16 cellular contexts compared by ENCODE assay signal in genomic region chr1:219176168-219176567, GRCh38. TPM values are rescaled to one million over a fixed set of nuclear protein-coding genes. Genes with fewer than 3 reads are reported as not detected.
DNase-seq lines count a peak whose midpoint lies in the region; ATAC-seq, FAIRE-seq and TF ChIP-seq lines count a peak whose summit lies in the region.
"Had no signal": no experiment of that assay in that cellular context is flagged by ENCODE, and none has a peak within 500 bp of the region (broad histone marks: within the 10 kb centered on the region; RNA-seq: fewer than 3 reads in every experiment).

No MANE protein-coding gene starts in this region.

- H4K20me1 ChIP-seq in PC-3 (ENCODE audit: low read length): no peaks in the 10 kb centered on the region

- H3K27ac ChIP-seq in heart right ventricle: peak overlapping the region in 7 of 10 donors; percentile 28 to 95 (median 92)
- H3K27ac ChIP-seq in PC-3 (ENCODE audit: low read length): no peak overlapping the region
- H3K27ac ChIP-seq in kidney (ENCODE audit: low read depth in 2 of 2, low read length in 2 of 2): peak overlapping the region in 1 of 2 donors; percentile 97

- WGBS in heart right ventricle, 2 donors: 84 to 86% methylated on average over 4 of the region's 4 CpGs

- H2AFZ ChIP-seq in PC-3 (ENCODE audit: low read length): no peak overlapping the region

- H3K27me3 ChIP-seq in heart right ventricle (no peaks in the 10 kb centered on the region), PC-3 (ENCODE audit: low read length) (no peaks in the 10 kb centered on the region)
- H3K27me3 ChIP-seq: spleen had no signal

- no TSS peak for BruUV-seq in PC-3 (replicated peaks; lab: Mats Ljungman, UMichigan)

- H3K4me1 Mint-ChIP-seq in type B pancreatic cell (ENCODE audit: unreplicated experiment): peaks cover 30% of the 10 kb centered on the region

- H3K9ac ChIP-seq in PC-3 (ENCODE audit: low read length): no peak overlapping the region
- no peak overlapping the region for H3K9ac ChIP-seq in kidney (ENCODE audit: low read length in 2 of 2)

- DNase-seq in heart right ventricle (no peak), Right ventricle myocardium inferior (ENCODE audit: missing footprints) (no peak), PC-3 (no peak), kidney (no peak), type B pancreatic cell (ENCODE audit: extremely low spot score, unreplicated experiment) (no peak), NCI-H1417 (lab: John Stamatoyannopoulos, UW) (no peak)
- DNase-seq: activated CD4-positive, alpha-beta T cell treated with anti-CD3 and anti-CD28 coated beads, Interleukin-2, amount 10 ng/mL, durations not matched to agents 7 days and 5 days; activated T-cell treated with anti-CD3 and anti-CD28 coated beads, Interleukin-2, amount 50 U/mL, for 24 hours; amniotic stem cell; DMS53; NCI-H1436 treated with DMSO at 0.1 percent for 48 hours; RPMI8226; spleen had no signal

- peaks cover 45% of the 10 kb centered on the region for H3K79me2 ChIP-seq in PC-3 (ENCODE audit: low read length)

- H3K9me3 Mint-ChIP-seq in type B pancreatic cell: no peaks in the 10 kb centered on the region
- H3K9me3 Mint-ChIP-seq: activated T-cell treated with anti-CD3 and anti-CD28 coated beads, Interleukin-2, amount 50 U/mL, for 24 hours had no signal

- POLR2A ChIA-PET in PC-3 (lab: Charles Lee; ENCODE audit: unreplicated experiment): no interaction called here

- intact Hi-C loops in heart right ventricle (cut with DNase I): loop anchor here in 3 of 10 donors (10.0 kb wide), 3 partner anchors 711 to 841 kb away; partner anchors contain the start of gene TGFB2 (in 1 of the 3)
- intact Hi-C loops in Right ventricle myocardium inferior (cut with DNase I): loop anchor here (10.0 kb wide), 2 partner anchors 711 to 831 kb away; partner anchors contain the start of gene TGFB2
- intact Hi-C loops in PC-3 (cut with micrococcal nuclease): loop anchor here (5.0 to 10.0 kb wide), 2 partner anchors 829 to 1859 kb away; partner anchors contain the start of gene TGFB2
- intact Hi-C loops in kidney (cut with DNase I): no loop called here

- ATAC-seq in heart right ventricle: no peak
- no peak for ATAC-seq in Right ventricle myocardium inferior
- ATAC-seq in PC-3: no peak
- no peak for ATAC-seq in HG03175 (IDR thresholded peaks at IDR 0.05; ENCODE audit: unreplicated experiment)
- ATAC-seq in HG03108 (IDR thresholded peaks at IDR 0.05; ENCODE audit: unreplicated experiment): no peak

- no peaks in the 10 kb centered on the region for H3F3A ChIP-seq in PC-3 (ENCODE audit: low read length, unreplicated experiment)

- H3K4me1 ChIP-seq in heart right ventricle: peaks cover 0 to 82% (median 52%) of the 10 kb centered on the region in 9 donors
- H3K4me1 ChIP-seq in PC-3 (ENCODE audit: insufficient read depth, low read length): peaks cover 47% of the 10 kb centered on the region
- peaks cover 8 to 12% of the 10 kb centered on the region in 2 donors for H3K4me1 ChIP-seq in kidney (ENCODE audit: control insufficient read depth in 1 of 2, insufficient read depth in 1 of 2, low read depth in 1 of 2, low read length in 2 of 2)

- peaks cover 15% of the 10 kb centered on the region for H3K36me3 Mint-ChIP-seq in type B pancreatic cell

- CTCF ChIA-PET in PC-3 (lab: Charles Lee): interaction anchor here (0.5 to 0.6 kb wide), 2 partner anchors 516 to 636 kb away, joined by 3 read pairs; no protein-coding TSS in a partner anchor

- no peaks in the 10 kb centered on the region for H3K9me2 ChIP-seq in PC-3 (replicated peaks; ENCODE audit: low read length)

- H3K9me3 ChIP-seq in heart right ventricle (no peaks in the 10 kb centered on the region), PC-3 (ENCODE audit: low read length) (no peaks in the 10 kb centered on the region), kidney (ENCODE audit: control insufficient read depth in 1 of 2, low read length in 2 of 2) (no peaks in the 10 kb centered on the region)
- H3K9me3 ChIP-seq: spleen had no signal

- no peak for FAIRE-seq in kidney (lab: Jason Lieb, UNC)
- FAIRE-seq: GM12891 had no signal

- H3K4me3 ChIP-seq in heart right ventricle (peak overlapping the region in 7 of 10 donors; percentile 63 to 90 (median 79)), PC-3 (ENCODE audit: low read length) (peak overlapping the region; percentile 69; the same call in 1 of the 2 replicates), kidney (ENCODE audit: low read length in 2 of 2) (peak overlapping the region; percentile 92)
- H3K4me3 ChIP-seq: spleen had no signal

- H3K27ac Mint-ChIP-seq in type B pancreatic cell: no peak overlapping the region
- H3K27ac Mint-ChIP-seq: activated CD4-positive, alpha-beta T cell treated with anti-CD3 and anti-CD28 coated beads, Interleukin-2, amount 10 ng/mL, durations not matched to agents 7 days and 5 days; activated T-cell treated with anti-CD3 and anti-CD28 coated beads, Interleukin-2, amount 50 U/mL, for 24 hours had no signal

- peak overlapping the region; percentile 86 for H3K4me2 ChIP-seq in PC-3 (ENCODE audit: low read length)

- no peaks in the 10 kb centered on the region for H3K27me3 Mint-ChIP-seq in type B pancreatic cell
- H3K27me3 Mint-ChIP-seq: activated CD4-positive, alpha-beta T cell treated with anti-CD3 and anti-CD28 coated beads, Interleukin-2, amount 10 ng/mL, durations not matched to agents 7 days and 5 days; activated T-cell treated with anti-CD3 and anti-CD28 coated beads, Interleukin-2, amount 50 U/mL, for 24 hours had no signal

- peaks cover 0 to 23% (median 0%) of the 10 kb centered on the region in 9 donors for H3K36me3 ChIP-seq in heart right ventricle
- H3K36me3 ChIP-seq in PC-3 (ENCODE audit: low read depth, low read length): peaks cover 14% of the 10 kb centered on the region
- H3K36me3 ChIP-seq in kidney (ENCODE audit: control insufficient read depth in 1 of 2, insufficient read depth in 2 of 2, low read length in 2 of 2): peaks cover 0 to 3% of the 10 kb centered on the region in 2 donors

- TF ChIP-seq CTCF in heart right ventricle (IDR thresholded peaks at IDR 0.05) (no peak), PC-3 (conservative IDR thresholded peaks at IDR 0.05; ENCODE audit: low read depth, low read length) (no peak), kidney (IDR thresholded peaks at IDR 0.05; ENCODE audit: borderline replicate concordance, extremely low read depth, insufficient read depth) (no peak), type B pancreatic cell (conservative IDR thresholded peaks at IDR 0.05) (no peak)

- H3K4me3 Mint-ChIP-seq in type B pancreatic cell: peak overlapping the region; percentile 41

RNA-seq across cellular contexts. Expression of gene LYPLAL1, which starts 2.5 kb away (rescaled TPM):
- total RNA-seq in heart right ventricle (100 to 1,000 TPM in 7 of 10 donors, 10 to 100 TPM in 3; 65.9 to 186 (median 120) TPM), Right ventricle myocardium inferior (68.7 TPM), PC-3 (2014; rRNA removed) (15.8 and 21.3 TPM in 2 replicates), kidney (50.9 TPM), type B pancreatic cell (ENCODE audit: low replicate concordance) (25.7 and 29.7 TPM in 2 replicates)
- polyA plus RNA-seq in heart right ventricle (10 to 100 TPM; 22.2 to 93.3 TPM), kidney (ENCODE audit: insufficient read depth, low read depth, low replicate concordance) (116 TPM)
